2 cellular contexts compared by ENCODE assay signal in genomic region chr1:16244650-16245285, GRCh38.
TF ChIP-seq lines count a peak whose summit lies in the region.

No MANE protein-coding gene starts in this region.

TF ChIP-seq in IMR-90, 13 proteins besides CTCF, POLR2A, EP300 and RAD21:
- TF ChIP-seq RFX5 (IDR thresholded peaks at IDR 0.05; ENCODE audit: low read depth, low read length) (no peak), NFE2L2 (IDR thresholded peaks at IDR 0.05; ENCODE audit: low read depth, low read length) (no peak), MAZ (IDR thresholded peaks at IDR 0.05; ENCODE audit: borderline replicate concordance, low read depth, low read length) (no peak), SMC3 (IDR thresholded peaks at IDR 0.05; ENCODE audit: low read depth, low read length) (no peak), FOS (IDR thresholded peaks at IDR 0.05; ENCODE audit: low read depth, low read length) (no peak), USF2 (IDR thresholded peaks at IDR 0.05; ENCODE audit: low read depth, low read length) (no peak), CEBPB (IDR thresholded peaks at IDR 0.05; ENCODE audit: low read depth, low read length) (no peak), MXI1 (IDR thresholded peaks at IDR 0.05; ENCODE audit: borderline replicate concordance, low read depth, low read length) (no peak), MAFK (IDR thresholded peaks at IDR 0.05; ENCODE audit: low read depth, low read length) (no peak), CHD1 (IDR thresholded peaks at IDR 0.05; ENCODE audit: low read depth, low read length) (no peak), BHLHE40 (IDR thresholded peaks at IDR 0.05; ENCODE audit: low read depth, low read length) (no peak), RCOR1 (IDR thresholded peaks at IDR 0.05; ENCODE audit: insufficient replicate concordance, low read length) (no peak)
- TF ChIP-seq, protein P1, sequence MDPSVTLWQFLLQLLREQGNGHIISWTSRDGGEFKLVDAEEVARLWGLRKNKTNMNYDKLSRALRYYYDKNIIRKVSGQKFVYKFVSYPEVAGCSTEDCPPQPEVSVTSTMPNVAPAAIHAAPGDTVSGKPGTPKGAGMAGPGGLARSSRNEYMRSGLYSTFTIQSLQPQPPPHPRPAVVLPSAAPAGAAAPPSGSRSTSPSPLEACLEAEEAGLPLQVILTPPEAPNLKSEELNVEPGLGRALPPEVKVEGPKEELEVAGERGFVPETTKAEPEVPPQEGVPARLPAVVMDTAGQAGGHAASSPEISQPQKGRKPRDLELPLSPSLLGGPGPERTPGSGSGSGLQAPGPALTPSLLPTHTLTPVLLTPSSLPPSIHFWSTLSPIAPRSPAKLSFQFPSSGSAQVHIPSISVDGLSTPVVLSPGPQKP (IDR thresholded peaks at IDR 0.05; ENCODE audit: borderline replicate concordance, low read depth, low read length), result no peak

TF ChIP-seq in K562, 482 proteins besides CTCF, POLR2A, EP300 and RAD21:
- TF ChIP-seq ERF (CRISPR knock-in tag; IDR thresholded peaks at IDR 0.05), result no peak
- TF ChIP-seq RFX1 (IDR thresholded peaks at IDR 0.05), result peak; percentile 21; the same call in 1 of the 2 replicates
- no peak for TF ChIP-seq ELF1 (tag; IDR thresholded peaks at IDR 0.05)
- TF ChIP-seq BHLHE40 (IDR thresholded peaks at IDR 0.05; ENCODE audit: low read length), result 0 out of 2 replicates have a peak, but pooled peaks have one; percentile 1
- peak; percentile 69; the same call in 1 of the 2 replicates for TF ChIP-seq ZBTB1 (CRISPR knock-in tag; IDR thresholded peaks at IDR 0.05; ENCODE audit: borderline replicate concordance, low read depth)
- 0 out of 2 replicates have a peak, but pooled peaks have one; percentile 7 for TF ChIP-seq ESRRA (IDR thresholded peaks at IDR 0.05; ENCODE audit: borderline replicate concordance, low read depth)
- peak; percentile 57 for TF ChIP-seq RBM22 (IDR thresholded peaks at IDR 0.05; ENCODE audit: low read depth, low read length, poor library complexity, severe bottlenecking)
- TF ChIP-seq ARNT (IDR thresholded peaks at IDR 0.05), result 0 out of 4 replicates have a peak, but pooled peaks of 1 of the 2 experiments have one; percentile 11
- TF ChIP-seq ZKSCAN3 (CRISPR knock-in tag; IDR thresholded peaks at IDR 0.05), result no peak
- TF ChIP-seq MYNN (IDR thresholded peaks at IDR 0.05), result peak; percentile 2; the same call in 1 of the 2 replicates
- TF ChIP-seq MYNN (CRISPR knock-in tag; IDR thresholded peaks at IDR 0.05), result no peak
- 0 out of 4 replicates have a peak, but pooled peaks of 1 of the 2 experiments have one; percentile 31 for TF ChIP-seq KDM4B (IDR thresholded peaks at IDR 0.05; ENCODE audit: borderline replicate concordance in 2 of 2, low read depth in 1 of 2)
- TF ChIP-seq ZBTB11 (CRISPR knock-in tag; IDR thresholded peaks at IDR 0.05), result 0 out of 6 replicates have a peak, but pooled peaks of 1 of the 3 experiments have one; percentile 3
- TF ChIP-seq ZNF24 (IDR thresholded peaks at IDR 0.05), result no peak
- peak; percentile 28 for TF ChIP-seq POLR2B (IDR thresholded peaks at IDR 0.05; ENCODE audit: low read depth, partially characterized antibody)
- TF ChIP-seq ZSCAN29 (IDR thresholded peaks at IDR 0.05), result no peak
- TF ChIP-seq SUPT5H (IDR thresholded peaks at IDR 0.05), result peak; percentile 31; the same call in 1 of the 2 replicates
